In genomic region chr22:24994070-24994763, GRCh38 we compare ENCODE assay signal across 10 cellular contexts. TPM values are rescaled to one million over a fixed set of nuclear protein-coding genes. Genes with fewer than 3 reads are reported as not detected.
A peak's percentile ranks its signal among the peaks of the same experiment; 100 is the strongest.
DNase-seq lines count a peak whose midpoint lies in the region; ATAC-seq and TF ChIP-seq lines count a peak whose summit lies in the region.
"Had no signal": no experiment of that assay in that cellular context is flagged by ENCODE, and none has a peak within 500 bp of the region (broad histone marks: within the 10 kb centered on the region; RNA-seq: fewer than 3 reads in every experiment).

No MANE protein-coding gene starts in this region.

- H3K4me3 Mint-ChIP-seq in activated CD4-positive, alpha-beta T cell treated with anti-CD3 and anti-CD28 coated beads, Interleukin-2, amount 10 ng/mL, durations not matched to agents 24 days and 14 days, result peak overlapping the region; percentile 53
- H3K4me3 Mint-ChIP-seq: activated naive CD8-positive, alpha-beta T cell; nephron had no signal

- ATAC-seq in HG03025 (IDR thresholded peaks at IDR 0.05; ENCODE audit: low FRiP score, unreplicated experiment), result no peak

- H3K4me1 Mint-ChIP-seq in activated CD4-positive, alpha-beta T cell treated with anti-CD3 and anti-CD28 coated beads, Interleukin-2, amount 10 ng/mL, durations not matched to agents 24 days and 14 days, result peaks cover 50% of the 10 kb centered on the region

- H3K36me3 ChIP-seq in Peyer's patch, result no peaks in the 10 kb centered on the region
- no peaks in the 10 kb centered on the region for H3K36me3 ChIP-seq in stomach
- H3K36me3 ChIP-seq in sigmoid colon, result no peaks in the 10 kb centered on the region

- H3K27ac ChIP-seq in Peyer's patch, result peak overlapping the region in 3 of 4 donors; percentile 32 to 85 (median 78)
- peak overlapping the region; percentile 20 to 73 (median 49) for H3K27ac ChIP-seq in stomach
- H3K27ac ChIP-seq in sigmoid colon, result no peak overlapping the region

- intact Hi-C loops in activated CD4-positive, alpha-beta T cell treated with anti-CD3 and anti-CD28 coated beads, Interleukin-2, amount 10 ng/mL, durations not matched to agents 24 days and 14 days (cut with micrococcal nuclease), result loop anchor here (1.0 to 5.0 kb wide), 4 partner anchors 33 to 753 kb away; partner anchors contain the start of gene KIAA1671
- intact Hi-C loops in stomach (cut with DNase I; ENCODE audit: low total_unique reads) (no loop called here), sigmoid colon (cut with DNase I) (no loop called here)

- H3K4me3 ChIP-seq in Peyer's patch (no peak overlapping the region), fibroblast of mammary gland (ENCODE audit: control insufficient read depth, low read depth, low read length) (no peak overlapping the region), stomach (no peak overlapping the region), sigmoid colon (no peak overlapping the region)

- WGBS in stomach, 5 donors, result 50 to 69% (median 68%) methylated on average over 7 of the region's 7 CpGs
- WGBS in sigmoid colon, 2 donors, result 22 to 57% methylated on average over 7 of the region's 7 CpGs

- H3K27me3 Mint-ChIP-seq in activated CD4-positive, alpha-beta T cell treated with anti-CD3 and anti-CD28 coated beads, Interleukin-2, amount 10 ng/mL, durations not matched to agents 24 days and 14 days, result peaks cover 6% of the 10 kb centered on the region

- no peaks in the 10 kb centered on the region for H3K27me3 ChIP-seq in Peyer's patch
- no peaks in the 10 kb centered on the region for H3K27me3 ChIP-seq in stomach
- no peaks in the 10 kb centered on the region for H3K27me3 ChIP-seq in sigmoid colon

- TF ChIP-seq CTCF in Peyer's patch (IDR thresholded peaks at IDR 0.05) (peak in 4 of 6 experiments; percentile 15 to 87 (median 79)), fibroblast of mammary gland (conservative IDR thresholded peaks at IDR 0.05; ENCODE audit: control insufficient read depth, insufficient read depth, low read depth, low read length) (no peak), stomach (IDR thresholded peaks at IDR 0.05) (peak in 1 of 7 experiments; percentile 18), sigmoid colon (IDR thresholded peaks at IDR 0.05) (peak in 1 of 4 experiments; percentile 14)

- no peaks in the 10 kb centered on the region for H3K9me3 Mint-ChIP-seq in activated CD4-positive, alpha-beta T cell treated with anti-CD3 and anti-CD28 coated beads, Interleukin-2, amount 10 ng/mL, durations not matched to agents 24 days and 14 days
- H3K9me3 Mint-ChIP-seq: nephron had no signal

- H3K4me1 ChIP-seq in Peyer's patch, result peaks cover 0 to 58% (median 2%) of the 10 kb centered on the region in 4 donors
- peaks cover 17 to 41% (median 26%) of the 10 kb centered on the region in 4 donors for H3K4me1 ChIP-seq in stomach
- peaks cover 0 to 5% (median 2%) of the 10 kb centered on the region in 4 donors for H3K4me1 ChIP-seq in sigmoid colon

- no peaks in the 10 kb centered on the region for H3K36me3 Mint-ChIP-seq in activated CD4-positive, alpha-beta T cell treated with anti-CD3 and anti-CD28 coated beads, Interleukin-2, amount 10 ng/mL, durations not matched to agents 24 days and 14 days (ENCODE audit: low read depth)
- H3K36me3 Mint-ChIP-seq: activated naive CD8-positive, alpha-beta T cell had no signal

- peak overlapping the region; percentile 87 for H3K27ac Mint-ChIP-seq in activated CD4-positive, alpha-beta T cell treated with anti-CD3 and anti-CD28 coated beads, Interleukin-2, amount 10 ng/mL, durations not matched to agents 24 days and 14 days
- H3K27ac Mint-ChIP-seq: activated naive CD8-positive, alpha-beta T cell; nephron had no signal

- no peak for TF ChIP-seq EP300 in stomach (IDR thresholded peaks at IDR 0.05)
- no peak for TF ChIP-seq EP300 in sigmoid colon (IDR thresholded peaks at IDR 0.05)

- DNase-seq in activated CD4-positive, alpha-beta T cell treated with anti-CD3 and anti-CD28 coated beads, Interleukin-2, amount 10 ng/mL, durations not matched to agents 24 days and 14 days, result peak; percentile 89
- DNase-seq in activated CD4-positive, alpha-beta T cell treated with anti-CD3 and anti-CD28 coated beads, Interleukin-2, amount 50 U/mL, for 4 hours, result no peak
- DNase-seq in Peyer's patch (peak in 2 of 3 donors; percentile 85 to 88), fibroblast of mammary gland (ENCODE audit: low read depth) (peak; percentile 20), stomach (peak; percentile 58), sigmoid colon (no peak)
- no peak for DNase-seq in effector CD4-positive, alpha-beta T cell

- TF ChIP-seq POLR2A in Peyer's patch (IDR thresholded peaks at IDR 0.05) (no peak), stomach (IDR thresholded peaks at IDR 0.05) (no peak), sigmoid colon (IDR thresholded peaks at IDR 0.05) (no peak)

- H3K9me3 ChIP-seq in Peyer's patch (no peaks in the 10 kb centered on the region), stomach (no peaks in the 10 kb centered on the region), sigmoid colon (no peaks in the 10 kb centered on the region)

RNA-seq across cellular contexts. Expression of gene KIAA1671, which starts 41.7 kb away (rescaled TPM):
- total RNA-seq in activated CD4-positive, alpha-beta T cell treated with anti-CD3 and anti-CD28 coated beads, Interleukin-2, amount 10 ng/mL, durations not matched to agents 24 days and 14 days, result 11.2 and 11.4 TPM in 2 replicates
- 100 to 1,000 TPM in 3 of 4 donors, 10 to 100 TPM in 1; 41.3 to 149 (median 113) TPM for total RNA-seq in Peyer's patch
- total RNA-seq in stomach, result 10 to 100 TPM; 30.8 to 80.5 (median 43.8) TPM
- polyA plus RNA-seq in stomach, result 1 to 10 TPM; 5.7 to 7.7 (median 6.9) TPM
- total RNA-seq in sigmoid colon, result 10 to 100 TPM in 1 of 4 donors, 1 to 10 TPM in 3; 6.3 to 18.8 (median 7.6) TPM
- polyA plus RNA-seq in sigmoid colon, result 10 to 100 TPM; 10.2 to 34.2 (median 16.4) TPM

RNA-seq across cellular contexts. Expression of gene LHFPL7, which starts 47.7 kb away (rescaled TPM):
- not detected in 2 replicates for total RNA-seq in activated CD4-positive, alpha-beta T cell treated with anti-CD3 and anti-CD28 coated beads, Interleukin-2, amount 10 ng/mL, durations not matched to agents 24 days and 14 days
- total RNA-seq in Peyer's patch, result not detected
- total RNA-seq in stomach, result not detected
- polyA plus RNA-seq in stomach, result 1 to 10 TPM in 2 of 3 donors, not detected in 1; 1.1 to 1.5 TPM
- total RNA-seq in sigmoid colon, result not detected
- not detected for polyA plus RNA-seq in sigmoid colon

Comparison
In these comparisons a context has a peak if more than half of its experiments do, and no peak if none do; other contexts are left out.
1. DNase-seq: peak in activated CD4-positive, alpha-beta T cell treated with anti-CD3 and anti-CD28 coated beads, Interleukin-2, amount 10 ng/mL, durations not matched to agents 24 days and 14 days (single experiment), Peyer's patch (2 of 3), fibroblast of mammary gland (single experiment) and stomach (single experiment); none in activated CD4-positive, alpha-beta T cell treated with anti-CD3 and anti-CD28 coated beads, Interleukin-2, amount 50 U/mL, for 4 hours (0 of 2), effector CD4-positive, alpha-beta T cell (single experiment) and sigmoid colon (single experiment).
2. H3K27ac ChIP-seq: peak in Peyer's patch (3 of 4) and stomach (5 of 5); none in sigmoid colon (0 of 4).